ENCODE assay signal across 1 cellular context in genomic region chr11:62614275-62614674, GRCh38.
TF ChIP-seq lines count a peak whose summit lies in the region.

No MANE protein-coding gene starts in this region.

TF ChIP-seq in K562, 482 proteins besides CTCF, POLR2A, EP300 and RAD21 (continues in another document):
- TF ChIP-seq, protein P1, sequence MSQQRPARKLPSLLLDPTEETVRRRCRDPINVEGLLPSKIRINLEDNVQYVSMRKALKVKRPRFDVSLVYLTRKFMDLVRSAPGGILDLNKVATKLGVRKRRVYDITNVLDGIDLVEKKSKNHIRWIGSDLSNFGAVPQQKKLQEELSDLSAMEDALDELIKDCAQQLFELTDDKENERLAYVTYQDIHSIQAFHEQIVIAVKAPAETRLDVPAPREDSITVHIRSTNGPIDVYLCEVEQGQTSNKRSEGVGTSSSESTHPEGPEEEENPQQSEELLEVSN (IDR thresholded peaks at IDR 0.05; ENCODE audit: borderline replicate concordance in 1 of 2, extremely low read depth in 1 of 2, insufficient read depth in 1 of 2, insufficient read length in 1 of 2, low read depth in 1 of 2, low read length in 1 of 2, poor library complexity in 1 of 2, severe bottlenecking in 1 of 2): peak in 1 of 2 experiments; percentile 18
- no peak for TF ChIP-seq CGGBP1 (CRISPR knock-in tag; IDR thresholded peaks at IDR 0.05)
- TF ChIP-seq NR4A1 (CRISPR knock-in tag; IDR thresholded peaks at IDR 0.05): no peak
- TF ChIP-seq NR4A1 (tag; IDR thresholded peaks at IDR 0.05): no peak
- no peak for TF ChIP-seq PHB2 (IDR thresholded peaks at IDR 0.05; ENCODE audit: low read depth)
- no peak for TF ChIP-seq ZNF311 (CRISPR knock-in tag; IDR thresholded peaks at IDR 0.05)
- TF ChIP-seq MTA2 (IDR thresholded peaks at IDR 0.05; ENCODE audit: low read depth): no peak
- TF ChIP-seq MAFK (IDR thresholded peaks at IDR 0.05; ENCODE audit: low read length): peak; percentile 61
- no peak for TF ChIP-seq CHCHD3 (CRISPR knock-in tag; IDR thresholded peaks at IDR 0.05)
- TF ChIP-seq OTX1 (CRISPR knock-in tag; IDR thresholded peaks at IDR 0.05): no peak
- peak; percentile 59 for TF ChIP-seq MAFG (tag; conservative IDR thresholded peaks at IDR 0.05)
- TF ChIP-seq, protein P2, sequence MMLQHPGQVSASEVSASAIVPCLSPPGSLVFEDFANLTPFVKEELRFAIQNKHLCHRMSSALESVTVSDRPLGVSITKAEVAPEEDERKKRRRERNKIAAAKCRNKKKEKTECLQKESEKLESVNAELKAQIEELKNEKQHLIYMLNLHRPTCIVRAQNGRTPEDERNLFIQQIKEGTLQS (IDR thresholded peaks at IDR 0.05): peak; percentile 41; the same call in 1 of the 2 replicates
- TF ChIP-seq, protein P2 (CRISPR knock-in tag; conservative IDR thresholded peaks at IDR 0.05): no peak
- peak; percentile 36 for TF ChIP-seq FOSL1 (tag; conservative IDR thresholded peaks at IDR 0.05)
- no peak for TF ChIP-seq EWSR1 (IDR thresholded peaks at IDR 0.05; ENCODE audit: borderline replicate concordance, low read depth, partially characterized antibody)
- TF ChIP-seq ZBTB7A (IDR thresholded peaks at IDR 0.05; ENCODE audit: borderline replicate concordance, control insufficient read depth, low read depth, low read length): 0 out of 2 replicates have a peak, but pooled peaks have one; percentile 15
- no peak for TF ChIP-seq CC2D1A (IDR thresholded peaks at IDR 0.05)
- TF ChIP-seq ZNF830 (CRISPR knock-in tag; IDR thresholded peaks at IDR 0.05): no peak
- no peak for TF ChIP-seq BHLHE40 (IDR thresholded peaks at IDR 0.05; ENCODE audit: low read length)
- TF ChIP-seq, protein P3, sequence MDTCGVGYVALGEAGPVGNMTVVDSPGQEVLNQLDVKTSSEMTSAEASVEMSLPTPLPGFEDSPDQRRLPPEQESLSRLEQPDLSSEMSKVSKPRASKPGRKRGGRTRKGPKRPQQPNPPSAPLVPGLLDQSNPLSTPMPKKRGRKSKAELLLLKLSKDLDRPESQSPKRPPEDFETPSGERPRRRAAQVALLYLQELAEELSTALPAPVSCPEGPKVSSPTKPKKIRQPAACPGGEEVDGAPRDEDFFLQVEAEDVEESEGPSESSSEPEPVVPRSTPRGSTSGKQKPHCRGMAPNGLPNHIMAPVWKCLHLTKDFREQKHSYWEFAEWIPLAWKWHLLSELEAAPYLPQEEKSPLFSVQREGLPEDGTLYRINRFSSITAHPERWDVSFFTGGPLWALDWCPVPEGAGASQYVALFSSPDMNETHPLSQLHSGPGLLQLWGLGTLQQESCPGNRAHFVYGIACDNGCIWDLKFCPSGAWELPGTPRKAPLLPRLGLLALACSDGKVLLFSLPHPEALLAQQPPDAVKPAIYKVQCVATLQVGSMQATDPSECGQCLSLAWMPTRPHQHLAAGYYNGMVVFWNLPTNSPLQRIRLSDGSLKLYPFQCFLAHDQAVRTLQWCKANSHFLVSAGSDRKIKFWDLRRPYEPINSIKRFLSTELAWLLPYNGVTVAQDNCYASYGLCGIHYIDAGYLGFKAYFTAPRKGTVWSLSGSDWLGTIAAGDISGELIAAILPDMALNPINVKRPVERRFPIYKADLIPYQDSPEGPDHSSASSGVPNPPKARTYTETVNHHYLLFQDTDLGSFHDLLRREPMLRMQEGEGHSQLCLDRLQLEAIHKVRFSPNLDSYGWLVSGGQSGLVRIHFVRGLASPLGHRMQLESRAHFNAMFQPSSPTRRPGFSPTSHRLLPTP (IDR thresholded peaks at IDR 0.05; ENCODE audit: borderline replicate concordance, extremely low read depth, insufficient read length): no peak
- TF ChIP-seq NFE2 (IDR thresholded peaks at IDR 0.05; ENCODE audit: low read depth): peak; percentile 89
- peak in 1 of 2 experiments; percentile 84; a peak in 2 of 4 replicates for TF ChIP-seq UBTF (IDR thresholded peaks at IDR 0.05; ENCODE audit: borderline replicate concordance in 1 of 2, low read depth in 2 of 2, low read length in 2 of 2)
- TF ChIP-seq ZBTB5 (IDR thresholded peaks at IDR 0.05): no peak
- TF ChIP-seq SREBF1 (IDR thresholded peaks at IDR 0.05; ENCODE audit: borderline replicate concordance, low read depth, low read length): no peak
- TF ChIP-seq RCOR1 (IDR thresholded peaks at IDR 0.05; ENCODE audit: borderline replicate concordance in 1 of 2, low read depth in 2 of 2, low read length in 2 of 2): no peak
- TF ChIP-seq, protein P4, sequence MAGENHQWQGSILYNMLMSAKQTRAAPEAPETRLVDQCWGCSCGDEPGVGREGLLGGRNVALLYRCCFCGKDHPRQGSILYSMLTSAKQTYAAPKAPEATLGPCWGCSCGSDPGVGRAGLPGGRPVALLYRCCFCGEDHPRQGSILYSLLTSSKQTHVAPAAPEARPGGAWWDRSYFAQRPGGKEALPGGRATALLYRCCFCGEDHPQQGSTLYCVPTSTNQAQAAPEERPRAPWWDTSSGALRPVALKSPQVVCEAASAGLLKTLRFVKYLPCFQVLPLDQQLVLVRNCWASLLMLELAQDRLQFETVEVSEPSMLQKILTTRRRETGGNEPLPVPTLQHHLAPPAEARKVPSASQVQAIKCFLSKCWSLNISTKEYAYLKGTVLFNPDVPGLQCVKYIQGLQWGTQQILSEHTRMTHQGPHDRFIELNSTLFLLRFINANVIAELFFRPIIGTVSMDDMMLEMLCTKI (IDR thresholded peaks at IDR 0.05; ENCODE audit: partially characterized antibody): no peak
- TF ChIP-seq, protein P5, sequence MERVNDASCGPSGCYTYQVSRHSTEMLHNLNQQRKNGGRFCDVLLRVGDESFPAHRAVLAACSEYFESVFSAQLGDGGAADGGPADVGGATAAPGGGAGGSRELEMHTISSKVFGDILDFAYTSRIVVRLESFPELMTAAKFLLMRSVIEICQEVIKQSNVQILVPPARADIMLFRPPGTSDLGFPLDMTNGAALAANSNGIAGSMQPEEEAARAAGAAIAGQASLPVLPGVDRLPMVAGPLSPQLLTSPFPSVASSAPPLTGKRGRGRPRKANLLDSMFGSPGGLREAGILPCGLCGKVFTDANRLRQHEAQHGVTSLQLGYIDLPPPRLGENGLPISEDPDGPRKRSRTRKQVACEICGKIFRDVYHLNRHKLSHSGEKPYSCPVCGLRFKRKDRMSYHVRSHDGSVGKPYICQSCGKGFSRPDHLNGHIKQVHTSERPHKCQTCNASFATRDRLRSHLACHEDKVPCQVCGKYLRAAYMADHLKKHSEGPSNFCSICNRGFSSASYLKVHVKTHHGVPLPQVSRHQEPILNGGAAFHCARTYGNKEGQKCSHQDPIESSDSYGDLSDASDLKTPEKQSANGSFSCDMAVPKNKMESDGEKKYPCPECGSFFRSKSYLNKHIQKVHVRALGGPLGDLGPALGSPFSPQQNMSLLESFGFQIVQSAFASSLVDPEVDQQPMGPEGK (CRISPR knock-in tag; IDR thresholded peaks at IDR 0.05; ENCODE audit: borderline replicate concordance): no peak
- TF ChIP-seq ZNF740 (CRISPR knock-in tag; IDR thresholded peaks at IDR 0.05): peak; percentile 35; the same call in 1 of the 2 replicates
- TF ChIP-seq ZNF740 (tag; IDR thresholded peaks at IDR 0.05): no peak
- TF ChIP-seq MAFF (IDR thresholded peaks at IDR 0.05; ENCODE audit: low read length): 0 out of 2 replicates have a peak, but pooled peaks have one; percentile 21
- no peak for TF ChIP-seq TFE3 (CRISPR knock-in tag; IDR thresholded peaks at IDR 0.05)
- TF ChIP-seq SIN3A (IDR thresholded peaks at IDR 0.05; ENCODE audit: borderline replicate concordance in 2 of 2, control insufficient read depth in 1 of 2, low read depth in 2 of 2, low read length in 2 of 2): peak in 1 of 2 experiments; percentile 44; a peak in 1 of 4 replicates
- TF ChIP-seq ZNF395 (CRISPR knock-in tag; IDR thresholded peaks at IDR 0.05): no peak
- TF ChIP-seq, protein P6, sequence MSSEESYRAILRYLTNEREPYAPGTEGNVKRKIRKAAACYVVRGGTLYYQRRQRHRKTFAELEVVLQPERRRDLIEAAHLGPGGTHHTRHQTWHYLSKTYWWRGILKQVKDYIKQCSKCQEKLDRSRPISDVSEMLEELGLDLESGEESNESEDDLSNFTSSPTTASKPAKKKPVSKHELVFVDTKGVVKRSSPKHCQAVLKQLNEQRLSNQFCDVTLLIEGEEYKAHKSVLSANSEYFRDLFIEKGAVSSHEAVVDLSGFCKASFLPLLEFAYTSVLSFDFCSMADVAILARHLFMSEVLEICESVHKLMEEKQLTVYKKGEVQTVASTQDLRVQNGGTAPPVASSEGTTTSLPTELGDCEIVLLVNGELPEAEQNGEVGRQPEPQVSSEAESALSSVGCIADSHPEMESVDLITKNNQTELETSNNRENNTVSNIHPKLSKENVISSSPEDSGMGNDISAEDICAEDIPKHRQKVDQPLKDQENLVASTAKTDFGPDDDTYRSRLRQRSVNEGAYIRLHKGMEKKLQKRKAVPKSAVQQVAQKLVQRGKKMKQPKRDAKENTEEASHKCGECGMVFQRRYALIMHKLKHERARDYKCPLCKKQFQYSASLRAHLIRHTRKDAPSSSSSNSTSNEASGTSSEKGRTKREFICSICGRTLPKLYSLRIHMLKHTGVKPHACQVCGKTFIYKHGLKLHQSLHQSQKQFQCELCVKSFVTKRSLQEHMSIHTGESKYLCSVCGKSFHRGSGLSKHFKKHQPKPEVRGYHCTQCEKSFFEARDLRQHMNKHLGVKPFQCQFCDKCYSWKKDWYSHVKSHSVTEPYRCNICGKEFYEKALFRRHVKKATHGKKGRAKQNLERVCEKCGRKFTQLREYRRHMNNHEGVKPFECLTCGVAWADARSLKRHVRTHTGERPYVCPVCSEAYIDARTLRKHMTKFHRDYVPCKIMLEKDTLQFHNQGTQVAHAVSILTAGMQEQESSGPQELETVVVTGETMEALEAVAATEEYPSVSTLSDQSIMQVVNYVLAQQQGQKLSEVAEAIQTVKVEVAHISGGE (CRISPR knock-in tag; IDR thresholded peaks at IDR 0.05): no peak
- 0 out of 2 replicates have a peak, but pooled peaks have one; percentile 16 for TF ChIP-seq NFIC (IDR thresholded peaks at IDR 0.05)
- 0 out of 4 replicates have a peak, but pooled peaks of 1 of the 2 experiments have one; percentile 21 for TF ChIP-seq FOXK2 (conservative IDR thresholded peaks at IDR 0.05 in 1 of 2, IDR thresholded peaks at IDR 0.05 in 1 of 2; ENCODE audit: low read depth in 2 of 2)
- no peak for TF ChIP-seq KLF13 (tag; IDR thresholded peaks at IDR 0.05; ENCODE audit: borderline replicate concordance, low read depth)
